27 cellular contexts compared by ENCODE assay signal in the genomic region with DNA sequence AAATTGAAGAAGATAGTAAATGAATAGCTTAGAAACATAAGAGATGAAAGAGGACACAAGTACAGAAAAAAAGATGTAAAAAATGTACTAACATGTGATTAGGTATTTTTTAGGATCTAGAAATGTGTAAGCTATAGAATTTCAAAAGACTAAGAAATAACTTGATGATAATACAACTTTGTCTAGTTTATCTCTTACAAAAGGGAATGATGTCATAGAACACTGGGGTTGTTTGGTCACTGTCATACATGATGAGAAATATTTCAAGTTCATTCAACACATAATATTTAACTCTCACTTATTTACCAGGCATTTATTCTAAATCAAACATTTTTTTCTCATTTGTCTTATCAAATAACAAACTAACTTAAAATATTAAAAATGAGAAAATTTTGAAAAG.
"Had no signal": no experiment of that assay in that cellular context is flagged by ENCODE, and none has a peak within 500 bp of the region (broad histone marks: within the 10 kb centered on the region; RNA-seq: fewer than 3 reads in every experiment).

No MANE protein-coding gene starts in this region.

- H3K27me3 ChIP-seq: hepatocyte, left lung, neural progenitor cell, ovary, right atrium auricular region, stomach, testis, thyroid gland, transverse colon, upper lobe of left lung, vagina had no signal

- H3K4me3 ChIP-seq: hepatocyte, left lung, lower lobe of right lung, neural progenitor cell, ovary, right atrium auricular region, skin epidermis, stomach, testis, thyroid gland, transverse colon, upper lobe of left lung, vagina had no signal

- H3K4me3 Mint-ChIP-seq: naive thymus-derived CD8-positive, alpha-beta T cell; nephron progenitor cell; neural progenitor cell; stimulated activated naive B cell treated with anti-CD40 and anti-IgM and Interleukin-4, amounts not matched to agents 10 μg/mL and 1 μg/mL and 100 μg/mL, for 72 hours had no signal

- H3K27ac ChIP-seq: hepatocyte, lower lobe of right lung, neural progenitor cell, ovary, right atrium auricular region, skin epidermis, stomach, testis, thyroid gland, transverse colon, upper lobe of left lung, vagina had no signal

- H3K4me1 Mint-ChIP-seq: naive thymus-derived CD8-positive, alpha-beta T cell; nephron progenitor cell; neural progenitor cell; stimulated activated naive B cell treated with anti-CD40 and anti-IgM and Interleukin-4, amounts not matched to agents 10 μg/mL and 1 μg/mL and 100 μg/mL, for 72 hours had no signal

- DNase-seq: kidney; left colon; left lung; lower lobe of right lung; mammary epithelial cell; mesenchymal stem cell; naive thymus-derived CD8-positive, alpha-beta T cell; nephron progenitor cell; ovary; stimulated activated CD4-positive, alpha-beta T cell treated with anti-CD3 and anti-CD28 coated beads, Interleukin-12 subunit alpha, Interleukin-12 subunit beta, amount 100 ng/mL, for 4 hours; stimulated activated CD4-positive, alpha-beta T cell treated with anti-CD3 and anti-CD28 coated beads, Interleukin-15, amount 100 ng/mL, for 24 hours; stimulated activated CD4-positive, alpha-beta T cell treated with anti-CD3 and anti-CD28 coated beads, Interleukin-2, amount 100 ng/mL, for 24 hours; stimulated activated CD4-positive, alpha-beta T cell treated with anti-CD3 and anti-CD28 coated beads, Interleukin-4, amount 100 ng/mL, for 1 hour; stimulated activated naive B cell treated with anti-CD40 and anti-IgM and Interleukin-4, amounts not matched to agents 10 μg/mL and 1 μg/mL and 100 μg/mL, for 72 hours; stimulated activated naive CD8-positive, alpha-beta T cell treated with anti-CD3 and anti-CD28 coated beads, Interleukin-15, Interleukin-2, amounts not matched to agents 100 U/mL and 50 U/mL, for 24 hours; stomach; testis; thyroid gland; transverse colon; upper lobe of left lung had no signal

- H3K4me1 ChIP-seq: left lung, lower lobe of right lung, neural progenitor cell, right atrium auricular region, stomach, testis, thyroid gland, transverse colon, upper lobe of left lung, vagina had no signal

- H3K79me2 ChIP-seq: hepatocyte had no signal

- H3K4me2 ChIP-seq: hepatocyte, neural progenitor cell had no signal

- H3K9ac ChIP-seq: neural progenitor cell had no signal

- FAIRE-seq: kidney had no signal

- H3K9me3 ChIP-seq: ovary, testis, thyroid gland had no signal

- H3K27ac Mint-ChIP-seq: naive thymus-derived CD8-positive, alpha-beta T cell; nephron progenitor cell; neural progenitor cell; progenitor cell of endocrine pancreas; stimulated activated naive B cell treated with anti-CD40 and anti-IgM and Interleukin-4, amounts not matched to agents 10 μg/mL and 1 μg/mL and 100 μg/mL, for 72 hours had no signal

- H3K27me3 Mint-ChIP-seq: progenitor cell of endocrine pancreas had no signal

- H2AFZ ChIP-seq: hepatocyte, neural progenitor cell had no signal

- ATAC-seq: left colon; left lung; lower lobe of right lung; naive thymus-derived CD8-positive, alpha-beta T cell; sciatic nerve; stimulated activated naive B cell treated with anti-CD40 and anti-IgM and Interleukin-4, amounts not matched to agents 10 μg/mL and 1 μg/mL and 100 μg/mL, for 72 hours; stimulated activated naive CD8-positive, alpha-beta T cell treated with anti-CD3 and anti-CD28 coated beads, Interleukin-15, Interleukin-2, amounts not matched to agents 100 U/mL and 50 U/mL, for 24 hours had no signal

- H3K36me3 ChIP-seq: left lung, lower lobe of right lung, neural progenitor cell, ovary, right atrium auricular region, stomach, thyroid gland, transverse colon, upper lobe of left lung, vagina had no signal
